ENCODE assay signal across 9 cellular contexts in genomic region chr11:62842171-62842717, GRCh38. TPM values are rescaled to one million over a fixed set of nuclear protein-coding genes. Genes with fewer than 3 reads are reported as not detected.
DNase-seq lines count a peak whose midpoint lies in the region; ATAC-seq, FAIRE-seq and TF ChIP-seq lines count a peak whose summit lies in the region.
"Had no signal": no experiment of that assay in that cellular context is flagged by ENCODE, and none has a peak within 500 bp of the region (broad histone marks: within the 10 kb centered on the region; RNA-seq: fewer than 3 reads in every experiment).

No MANE protein-coding gene starts in this region.

- no peaks in the 10 kb centered on the region for H3K27me3 Mint-ChIP-seq in osteocyte (ENCODE audit: unreplicated experiment)
- peaks cover 10% of the 10 kb centered on the region for H3K27me3 Mint-ChIP-seq in HFFc6 (ENCODE audit: insufficient read depth)

- peak; percentile 35 for DNase-seq in DMS79 (lab: John Stamatoyannopoulos, UW)
- no peak for DNase-seq in brain microvascular endothelial cell
- no peak for DNase-seq in HepG2 (ENCODE audit: low spot score)
- DNase-seq in osteocyte (ENCODE audit: extremely low spot score, unreplicated experiment), result no peak
- no peak for DNase-seq in HFFc6

- H4K20me1 ChIP-seq in OCI-LY3 (ENCODE audit: insufficient read depth, low read length), result no peaks in the 10 kb centered on the region
- no peaks in the 10 kb centered on the region for H4K20me1 ChIP-seq in HepG2 (ENCODE audit: insufficient read depth, low read length)

- H3K79me2 ChIP-seq in OCI-LY3 (ENCODE audit: low read length) (peaks cover 22% of the 10 kb centered on the region), HepG2 (ENCODE audit: insufficient read depth, low read length) (peaks cover 20% of the 10 kb centered on the region)

- TF ChIP-seq POLR2A in HepG2 (IDR thresholded peaks at IDR 0.05; ENCODE audit: insufficient read depth in 1 of 2, low read depth in 2 of 2, low read length in 2 of 2), result peak; percentile 27 to 41; a peak in 2 of 4 replicates

- FAIRE-seq in HepG2 (lab: Jason Lieb, UNC), result no peak

- H3K27me3 ChIP-seq in OCI-LY3 (ENCODE audit: low read depth, low read length), result no peaks in the 10 kb centered on the region
- no peaks in the 10 kb centered on the region for H3K27me3 ChIP-seq in brain microvascular endothelial cell (replicated peaks)
- no peaks in the 10 kb centered on the region; a peak in 1 of 5 replicates for H3K27me3 ChIP-seq in HepG2 (ENCODE audit: control insufficient read depth in 1 of 2, insufficient read depth in 2 of 2, low read length in 2 of 2)
- no peaks in the 10 kb centered on the region for H3K27me3 ChIP-seq in stomach smooth muscle (ENCODE audit: control insufficient read depth in 1 of 2, insufficient read depth in 2 of 2, low read length in 2 of 2)

- TF ChIP-seq CTCF in OCI-LY3 (IDR thresholded peaks at IDR 0.05; ENCODE audit: low read depth, low read length), result no peak
- TF ChIP-seq CTCF in brain microvascular endothelial cell (IDR thresholded peaks at IDR 0.05; ENCODE audit: low read depth, low read length, missing control alignments), result no peak
- no peak for TF ChIP-seq CTCF in HepG2 (CRISPR knock-in tag; IDR thresholded peaks at IDR 0.05)
- TF ChIP-seq CTCF in osteocyte (IDR thresholded peaks at IDR 0.05), result no peak
- TF ChIP-seq CTCF in HFFc6 (IDR thresholded peaks at IDR 0.05), result no peak

- H3K9ac ChIP-seq in OCI-LY3 (ENCODE audit: low read length) (peak overlapping the region; percentile 93), HepG2 (ENCODE audit: insufficient read depth, low read depth, low read length) (peak overlapping the region; percentile 93), stomach smooth muscle (ENCODE audit: low read length in 2 of 2) (peak overlapping the region; percentile 91 to 96)

- H3K4me1 Mint-ChIP-seq in osteocyte (ENCODE audit: unreplicated experiment) (peaks cover 22% of the 10 kb centered on the region), HFFc6 (ENCODE audit: low read depth) (peaks cover 29% of the 10 kb centered on the region)

- TF ChIP-seq RAD21 in HepG2 (CRISPR knock-in tag; IDR thresholded peaks at IDR 0.05), result no peak

- no peak overlapping the region for H3K4me3 Mint-ChIP-seq in osteocyte (ENCODE audit: unreplicated experiment)
- H3K4me3 Mint-ChIP-seq in HFFc6, result no peak overlapping the region
- H3K4me3 Mint-ChIP-seq: nephron had no signal

- H3K9me3 Mint-ChIP-seq in osteocyte (ENCODE audit: unreplicated experiment) (no peaks in the 10 kb centered on the region), HFFc6 (no peaks in the 10 kb centered on the region)
- H3K9me3 Mint-ChIP-seq: nephron had no signal

- no peaks in the 10 kb centered on the region for H3K9me3 ChIP-seq in OCI-LY3 (ENCODE audit: insufficient read depth, low read length)
- H3K9me3 ChIP-seq in HepG2 (ENCODE audit: low read length), result no peaks in the 10 kb centered on the region
- H3K9me3 ChIP-seq in stomach smooth muscle (ENCODE audit: control insufficient read depth in 2 of 2, low read length in 2 of 2), result no peaks in the 10 kb centered on the region

- in situ Hi-C loops in brain microvascular endothelial cell (cut with HindIII; ENCODE audit: low pct_ligation_motif_present, low sequenced_read_pairs) (no loop called here), HepG2 (cut with HindIII; ENCODE audit: extremely low pct_ligation_motif_present, low pct_unique_long_range_greater_than_20kb) (no loop called here)

- H3K4me2 ChIP-seq in OCI-LY3 (ENCODE audit: low read length) (peak overlapping the region; percentile 94), HepG2 (ENCODE audit: low read depth, low read length) (peak overlapping the region; percentile 94)

- H3K36me3 Mint-ChIP-seq in osteocyte (ENCODE audit: unreplicated experiment) (peaks cover 5% of the 10 kb centered on the region), HFFc6 (ENCODE audit: low read depth) (peaks cover 14% of the 10 kb centered on the region)

- no peak for TF ChIP-seq EP300 in HepG2 (IDR thresholded peaks at IDR 0.05; ENCODE audit: low read depth in 2 of 2, low read length in 2 of 2)
- TF ChIP-seq EP300 in HepG2 (CRISPR knock-in tag; IDR thresholded peaks at IDR 0.05; ENCODE audit: borderline replicate concordance), result no peak

- intact Hi-C loops in HepG2 (cut with micrococcal nuclease; ENCODE audit: unreplicated experiment), result loop anchor here (5.0 kb wide), 1 partner anchor 115 kb away; the partner anchor contains the start of genes HNRNPUL2 and TTC9C

- peak overlapping the region; percentile 98 for H3K27ac ChIP-seq in OCI-LY3 (ENCODE audit: low read length)
- H3K27ac ChIP-seq in brain microvascular endothelial cell, result peak overlapping the region; percentile 100
- H3K27ac ChIP-seq in HepG2 (ENCODE audit: extremely low read length, insufficient read depth, low read length), result peak overlapping the region; percentile 95
- peak overlapping the region; percentile 92 for H3K27ac ChIP-seq in stomach smooth muscle (ENCODE audit: low read length)

- H3K36me3 ChIP-seq in OCI-LY3 (replicated peaks; ENCODE audit: low read depth, low read length) (peaks cover 5% of the 10 kb centered on the region), brain microvascular endothelial cell (replicated peaks) (no peaks in the 10 kb centered on the region), HepG2 (replicated peaks in 1 of 2; ENCODE audit: control insufficient read depth in 1 of 2, insufficient read depth in 2 of 2, low read length in 2 of 2) (0 out of 5 replicates have a peak, but pooled peaks cover 0 to 5% of the 10 kb centered on the region in 2 experiments), stomach smooth muscle (ENCODE audit: control insufficient read depth in 2 of 2, insufficient read depth in 2 of 2, low read length in 2 of 2) (peaks cover 0 to 2% of the 10 kb centered on the region in 2 donors)

- CTCF ChIA-PET in HepG2 (lab: Yijun Ruan, JAX; ENCODE audit: low intra/inter-chr PET ratio, low total read pairs), result no interaction called here

- WGBS in HepG2 (ENCODE audit: low lambda C conversion rate), result 5% methylated on average over 29 of the region's 30 CpGs

- H3K27ac Mint-ChIP-seq in osteocyte (ENCODE audit: unreplicated experiment) (no peak overlapping the region), HFFc6 (no peak overlapping the region)
- H3K27ac Mint-ChIP-seq: nephron had no signal

- H3K4me3 ChIP-seq in OCI-LY3 (ENCODE audit: low read length), result peak overlapping the region; percentile 97
- H3K4me3 ChIP-seq in brain microvascular endothelial cell (ENCODE audit: low read depth, low read length), result peak overlapping the region; percentile 48
- peak overlapping the region; percentile 64 to 76 (median 75) for H3K4me3 ChIP-seq in HepG2 (replicated peaks in 1 of 3; ENCODE audit: insufficient read depth in 1 of 3, low read depth in 2 of 3, low read length in 3 of 3)
- H3K4me3 ChIP-seq in stomach smooth muscle (ENCODE audit: low read length in 2 of 2), result peak overlapping the region; percentile 23 to 76

- POLR2A ChIA-PET in HepG2 (lab: Yijun Ruan, JAX), result interaction anchor here (1.1 to 4.9 kb wide), 29 partner anchors 9 to 527 kb away, joined by 3 to 362 read pairs (median 19); partner anchors contain the start of genes B3GAT3, HNRNPUL2, MTA2 and NXF1

- peaks cover 27% of the 10 kb centered on the region for H3K4me1 ChIP-seq in OCI-LY3 (ENCODE audit: low read length)
- peaks cover 50% of the 10 kb centered on the region for H3K4me1 ChIP-seq in HepG2 (ENCODE audit: insufficient read depth, low read length)
- H3K4me1 ChIP-seq in stomach smooth muscle (ENCODE audit: control insufficient read depth, insufficient read depth, low read length), result peaks cover 27% of the 10 kb centered on the region

- H2AFZ ChIP-seq in OCI-LY3 (ENCODE audit: low read depth, low read length) (peak overlapping the region; percentile 48), HepG2 (ENCODE audit: low read length) (no peak overlapping the region)

- ATAC-seq in HepG2 (peak; percentile 2; the same call in 2 of the 3 replicates), HG02759 (IDR thresholded peaks at IDR 0.05; ENCODE audit: unreplicated experiment) (no peak)

- BruUV-seq in HepG2 (replicated peaks; lab: Mats Ljungman, UMichigan), result TSS peak; percentile 97

RNA-seq across cellular contexts. Expression of gene WDR74, which starts 2.9 kb away (rescaled TPM):
- total RNA-seq in HepG2 (2016; rRNA removed; fragmentation: Illumina TruSeq; extraction: Trizol) (68.4 and 83.3 TPM in 2 replicates), osteocyte (40.5 and 42.1 TPM in 2 replicates)
- total RNA-seq in HepG2 (2016; cell fraction: cytosol; rRNA removed; fragmentation: Illumina TruSeq; extraction: Trizol; ENCODE audit: low read depth), result 73.1 and 74.3 TPM in 2 replicates
- total RNA-seq in HepG2 (2016; cell fraction: insoluble cytoplasmic fraction; rRNA removed; fragmentation: Illumina TruSeq; extraction: Trizol), result 64.4 and 81.2 TPM in 2 replicates
- 35.8 and 38.0 TPM in 2 replicates for total RNA-seq in HepG2 (2016; cell fraction: membrane; rRNA removed; fragmentation: Illumina TruSeq; extraction: Trizol)
- 65.9 and 69.3 TPM in 2 replicates for total RNA-seq in HepG2 (2016; cell fraction: nucleus; rRNA removed; fragmentation: Illumina TruSeq; extraction: Trizol)
- 77.0 and 84.6 TPM in 2 replicates for polyA plus RNA-seq in HepG2 (2011; rRNA removed)
- 65.2 and 92.4 TPM in 2 replicates for polyA plus RNA-seq in HepG2 (2011; cell fraction: cytosol; rRNA removed)
- polyA plus RNA-seq in HepG2 (2011; cell fraction: nucleus; rRNA removed), result 200 and 217 TPM in 2 replicates
- polyA plus RNA-seq in HepG2 (2012), result 46.6 and 65.2 TPM in 2 replicates
- 14.6 and 16.3 TPM in 2 replicates for polyA plus RNA-seq in HepG2 (2016; cell fraction: cytosol; fragmentation: Illumina TruSeq; extraction: Trizol; ENCODE audit: low read depth)
- 58.9 and 67.1 TPM in 2 replicates for polyA plus RNA-seq in HepG2 (2016; cell fraction: insoluble cytoplasmic fraction; fragmentation: Illumina TruSeq; extraction: Trizol; ENCODE audit: low read depth)
- polyA plus RNA-seq in HepG2 (2016; cell fraction: membrane; fragmentation: Illumina TruSeq; extraction: Trizol; ENCODE audit: low read depth), result 19.3 and 20.8 TPM in 2 replicates
- 134 and 146 TPM in 2 replicates for polyA plus RNA-seq in HepG2 (2016; cell fraction: nucleus; fragmentation: Illumina TruSeq; extraction: Trizol; ENCODE audit: insufficient read depth, low read depth)
- polyA minus RNA-seq in HepG2 (2011; rRNA and poly(A)+ RNA removed; ENCODE audit: low replicate concordance), result 110 and 251 TPM in 2 replicates
- 31.0 and 38.8 TPM in 2 replicates for polyA minus RNA-seq in HepG2 (2011; cell fraction: cytosol; rRNA and poly(A)+ RNA removed)
- 217 and 271 TPM in 2 replicates for polyA minus RNA-seq in HepG2 (2011; cell fraction: nucleus; rRNA and poly(A)+ RNA removed)
- total RNA-seq in HFFc6 (2021; fragmentation: NEBNext Ultra II Directional; extraction: Animal tissue kit (Norgen Biotek cat#: 25700)), result 10 to 100 TPM; 37.4 to 49.2 (median 41.0) TPM

RNA-seq across cellular contexts. Expression of gene TEX54, which starts 9.6 kb away (rescaled TPM):
- total RNA-seq in HepG2 (2016; rRNA removed; fragmentation: Illumina TruSeq; extraction: Trizol) (not detected in 2 replicates), osteocyte (not detected in 2 replicates)
- total RNA-seq in HepG2 (2016; cell fraction: cytosol; rRNA removed; fragmentation: Illumina TruSeq; extraction: Trizol; ENCODE audit: low read depth), result not detected in 2 replicates
- not detected in 2 replicates for total RNA-seq in HepG2 (2016; cell fraction: insoluble cytoplasmic fraction; rRNA removed; fragmentation: Illumina TruSeq; extraction: Trizol)
- not detected in 2 replicates for total RNA-seq in HepG2 (2016; cell fraction: membrane; rRNA removed; fragmentation: Illumina TruSeq; extraction: Trizol)
- total RNA-seq in HepG2 (2016; cell fraction: nucleus; rRNA removed; fragmentation: Illumina TruSeq; extraction: Trizol), result not detected in 2 replicates
- polyA plus RNA-seq in HepG2 (2011; rRNA removed), result not detected in 2 replicates
- not detected in 2 replicates for polyA plus RNA-seq in HepG2 (2011; cell fraction: cytosol; rRNA removed)
- polyA plus RNA-seq in HepG2 (2011; cell fraction: nucleus; rRNA removed), result not detected in 2 replicates
- 0.55 TPM in 1 of 2 replicates, not detected in the other for polyA plus RNA-seq in HepG2 (2012)
- polyA plus RNA-seq in HepG2 (2016; cell fraction: cytosol; fragmentation: Illumina TruSeq; extraction: Trizol; ENCODE audit: low read depth), result not detected in 2 replicates
- polyA plus RNA-seq in HepG2 (2016; cell fraction: insoluble cytoplasmic fraction; fragmentation: Illumina TruSeq; extraction: Trizol; ENCODE audit: low read depth), result not detected in 2 replicates
- not detected in 2 replicates for polyA plus RNA-seq in HepG2 (2016; cell fraction: membrane; fragmentation: Illumina TruSeq; extraction: Trizol; ENCODE audit: low read depth)
- polyA plus RNA-seq in HepG2 (2016; cell fraction: nucleus; fragmentation: Illumina TruSeq; extraction: Trizol; ENCODE audit: insufficient read depth, low read depth), result not detected in 2 replicates
- not detected in 2 replicates for polyA minus RNA-seq in HepG2 (2011; rRNA and poly(A)+ RNA removed; ENCODE audit: low replicate concordance)
- not detected in 2 replicates for polyA minus RNA-seq in HepG2 (2011; cell fraction: cytosol; rRNA and poly(A)+ RNA removed)
- not detected in 2 replicates for polyA minus RNA-seq in HepG2 (2011; cell fraction: nucleus; rRNA and poly(A)+ RNA removed)
- not detected for total RNA-seq in HFFc6 (2021; fragmentation: NEBNext Ultra II Directional; extraction: Animal tissue kit (Norgen Biotek cat#: 25700))

RNA-seq across cellular contexts. Expression of gene STX5, which starts 10.4 kb away (rescaled TPM):
- total RNA-seq in HepG2 (2016; rRNA removed; fragmentation: Illumina TruSeq; extraction: Trizol) (26.9 and 29.2 TPM in 2 replicates), osteocyte (65.3 and 71.0 TPM in 2 replicates)
- 11.5 and 13.1 TPM in 2 replicates for total RNA-seq in HepG2 (2016; cell fraction: cytosol; rRNA removed; fragmentation: Illumina TruSeq; extraction: Trizol; ENCODE audit: low read depth)
- 28.7 and 31.4 TPM in 2 replicates for total RNA-seq in HepG2 (2016; cell fraction: insoluble cytoplasmic fraction; rRNA removed; fragmentation: Illumina TruSeq; extraction: Trizol)
- total RNA-seq in HepG2 (2016; cell fraction: membrane; rRNA removed; fragmentation: Illumina TruSeq; extraction: Trizol), result 21.4 and 25.5 TPM in 2 replicates
- total RNA-seq in HepG2 (2016; cell fraction: nucleus; rRNA removed; fragmentation: Illumina TruSeq; extraction: Trizol), result 19.8 and 21.0 TPM in 2 replicates
- 30.0 and 36.6 TPM in 2 replicates for polyA plus RNA-seq in HepG2 (2011; rRNA removed)
- 40.4 and 44.3 TPM in 2 replicates for polyA plus RNA-seq in HepG2 (2011; cell fraction: cytosol; rRNA removed)
- polyA plus RNA-seq in HepG2 (2011; cell fraction: nucleus; rRNA removed), result 58.1 and 64.7 TPM in 2 replicates
- polyA plus RNA-seq in HepG2 (2012), result 34.4 and 38.4 TPM in 2 replicates
- polyA plus RNA-seq in HepG2 (2016; cell fraction: cytosol; fragmentation: Illumina TruSeq; extraction: Trizol; ENCODE audit: low read depth), result 16.7 and 21.3 TPM in 2 replicates
- polyA plus RNA-seq in HepG2 (2016; cell fraction: insoluble cytoplasmic fraction; fragmentation: Illumina TruSeq; extraction: Trizol; ENCODE audit: low read depth), result 46.7 and 47.9 TPM in 2 replicates
- 24.0 and 30.0 TPM in 2 replicates for polyA plus RNA-seq in HepG2 (2016; cell fraction: membrane; fragmentation: Illumina TruSeq; extraction: Trizol; ENCODE audit: low read depth)
- 28.2 and 33.5 TPM in 2 replicates for polyA plus RNA-seq in HepG2 (2016; cell fraction: nucleus; fragmentation: Illumina TruSeq; extraction: Trizol; ENCODE audit: insufficient read depth, low read depth)
- 75.1 and 110 TPM in 2 replicates for polyA minus RNA-seq in HepG2 (2011; rRNA and poly(A)+ RNA removed; ENCODE audit: low replicate concordance)
- 15.7 and 21.4 TPM in 2 replicates for polyA minus RNA-seq in HepG2 (2011; cell fraction: cytosol; rRNA and poly(A)+ RNA removed)
- 39.8 and 49.6 TPM in 2 replicates for polyA minus RNA-seq in HepG2 (2011; cell fraction: nucleus; rRNA and poly(A)+ RNA removed)
- total RNA-seq in HFFc6 (2021; fragmentation: NEBNext Ultra II Directional; extraction: Animal tissue kit (Norgen Biotek cat#: 25700)), result 10 to 100 TPM; 41.4 to 54.6 (median 47.8) TPM

RNA-seq across cellular contexts. Expression of gene NXF1, which starts 37.0 kb away (rescaled TPM):
- total RNA-seq in HepG2 (2016; rRNA removed; fragmentation: Illumina TruSeq; extraction: Trizol) (26.2 and 30.9 TPM in 2 replicates), osteocyte (92.4 and 97.5 TPM in 2 replicates)
- total RNA-seq in HepG2 (2016; cell fraction: cytosol; rRNA removed; fragmentation: Illumina TruSeq; extraction: Trizol; ENCODE audit: low read depth), result 6.3 and 6.4 TPM in 2 replicates
- 26.3 and 28.4 TPM in 2 replicates for total RNA-seq in HepG2 (2016; cell fraction: insoluble cytoplasmic fraction; rRNA removed; fragmentation: Illumina TruSeq; extraction: Trizol)
- 7.6 and 10.4 TPM in 2 replicates for total RNA-seq in HepG2 (2016; cell fraction: membrane; rRNA removed; fragmentation: Illumina TruSeq; extraction: Trizol)
- 34.7 and 37.1 TPM in 2 replicates for total RNA-seq in HepG2 (2016; cell fraction: nucleus; rRNA removed; fragmentation: Illumina TruSeq; extraction: Trizol)
- polyA plus RNA-seq in HepG2 (2011; rRNA removed), result 30.4 and 39.7 TPM in 2 replicates
- 18.7 and 20.6 TPM in 2 replicates for polyA plus RNA-seq in HepG2 (2011; cell fraction: cytosol; rRNA removed)
- 353 and 401 TPM in 2 replicates for polyA plus RNA-seq in HepG2 (2011; cell fraction: nucleus; rRNA removed)
- 36.2 and 63.4 TPM in 2 replicates for polyA plus RNA-seq in HepG2 (2012)
- 5.1 and 5.2 TPM in 2 replicates for polyA plus RNA-seq in HepG2 (2016; cell fraction: cytosol; fragmentation: Illumina TruSeq; extraction: Trizol; ENCODE audit: low read depth)
- polyA plus RNA-seq in HepG2 (2016; cell fraction: insoluble cytoplasmic fraction; fragmentation: Illumina TruSeq; extraction: Trizol; ENCODE audit: low read depth), result 49.2 and 51.6 TPM in 2 replicates
- polyA plus RNA-seq in HepG2 (2016; cell fraction: membrane; fragmentation: Illumina TruSeq; extraction: Trizol; ENCODE audit: low read depth), result 10.3 and 10.6 TPM in 2 replicates
- 134 and 143 TPM in 2 replicates for polyA plus RNA-seq in HepG2 (2016; cell fraction: nucleus; fragmentation: Illumina TruSeq; extraction: Trizol; ENCODE audit: insufficient read depth, low read depth)
- 24.4 and 74.3 TPM in 2 replicates for polyA minus RNA-seq in HepG2 (2011; rRNA and poly(A)+ RNA removed; ENCODE audit: low replicate concordance)
- polyA minus RNA-seq in HepG2 (2011; cell fraction: cytosol; rRNA and poly(A)+ RNA removed), result 11.6 and 13.2 TPM in 2 replicates
- 56.4 and 77.8 TPM in 2 replicates for polyA minus RNA-seq in HepG2 (2011; cell fraction: nucleus; rRNA and poly(A)+ RNA removed)
- total RNA-seq in HFFc6 (2021; fragmentation: NEBNext Ultra II Directional; extraction: Animal tissue kit (Norgen Biotek cat#: 25700)), result 10 to 100 TPM; 51.5 to 57.7 (median 55.0) TPM

RNA-seq across cellular contexts. Expression of gene SLC3A2, which starts 38.5 kb away (rescaled TPM):
- total RNA-seq in HepG2 (2016; rRNA removed; fragmentation: Illumina TruSeq; extraction: Trizol), result 94.8 and 213 TPM in 2 replicates
- total RNA-seq in HepG2 (2016; cell fraction: cytosol; rRNA removed; fragmentation: Illumina TruSeq; extraction: Trizol; ENCODE audit: low read depth), result 38.0 and 39.9 TPM in 2 replicates
- total RNA-seq in HepG2 (2016; cell fraction: insoluble cytoplasmic fraction; rRNA removed; fragmentation: Illumina TruSeq; extraction: Trizol), result 86.4 and 215 TPM in 2 replicates
- total RNA-seq in HepG2 (2016; cell fraction: membrane; rRNA removed; fragmentation: Illumina TruSeq; extraction: Trizol), result 38.3 and 41.7 TPM in 2 replicates
- 205 and 227 TPM in 2 replicates for total RNA-seq in HepG2 (2016; cell fraction: nucleus; rRNA removed; fragmentation: Illumina TruSeq; extraction: Trizol)
- polyA plus RNA-seq in HepG2 (2011; rRNA removed), result 225 and 226 TPM in 2 replicates
- 197 and 232 TPM in 2 replicates for polyA plus RNA-seq in HepG2 (2011; cell fraction: cytosol; rRNA removed)
- polyA plus RNA-seq in HepG2 (2011; cell fraction: nucleus; rRNA removed), result 387 TPM in 2 replicates
- polyA plus RNA-seq in HepG2 (2012), result 155 and 209 TPM in 2 replicates
- polyA plus RNA-seq in HepG2 (2016; cell fraction: cytosol; fragmentation: Illumina TruSeq; extraction: Trizol; ENCODE audit: low read depth), result 14.6 and 16.2 TPM in 2 replicates
- polyA plus RNA-seq in HepG2 (2016; cell fraction: insoluble cytoplasmic fraction; fragmentation: Illumina TruSeq; extraction: Trizol; ENCODE audit: low read depth), result 86.8 and 89.1 TPM in 2 replicates
- polyA plus RNA-seq in HepG2 (2016; cell fraction: membrane; fragmentation: Illumina TruSeq; extraction: Trizol; ENCODE audit: low read depth), result 14.4 and 19.1 TPM in 2 replicates
- 322 and 351 TPM in 2 replicates for polyA plus RNA-seq in HepG2 (2016; cell fraction: nucleus; fragmentation: Illumina TruSeq; extraction: Trizol; ENCODE audit: insufficient read depth, low read depth)
- 232 and 734 TPM in 2 replicates for polyA minus RNA-seq in HepG2 (2011; rRNA and poly(A)+ RNA removed; ENCODE audit: low replicate concordance)
- polyA minus RNA-seq in HepG2 (2011; cell fraction: cytosol; rRNA and poly(A)+ RNA removed), result 189 and 204 TPM in 2 replicates
- polyA minus RNA-seq in HepG2 (2011; cell fraction: nucleus; rRNA and poly(A)+ RNA removed), result 166 and 194 TPM in 2 replicates
- 326 and 362 TPM in 2 replicates for total RNA-seq in osteocyte
- 100 to 1,000 TPM; 140 to 206 (median 180) TPM for total RNA-seq in HFFc6 (2021; fragmentation: NEBNext Ultra II Directional; extraction: Animal tissue kit (Norgen Biotek cat#: 25700))
